Comparison of ENCODE assay signal across 12 cellular contexts in genomic region chr18:9066358-9066757, GRCh38. TPM values are rescaled to one million over a fixed set of nuclear protein-coding genes. Genes with fewer than 3 reads are reported as not detected.
DNase-seq lines count a peak whose midpoint lies in the region; ATAC-seq lines count a peak whose summit lies in the region.
"Had no signal": no experiment of that assay in that cellular context is flagged by ENCODE, and none has a peak within 500 bp of the region (broad histone marks: within the 10 kb centered on the region; RNA-seq: fewer than 3 reads in every experiment).

No MANE protein-coding gene starts in this region.

- no peak overlapping the region for H2BK5ac ChIP-seq in mesenchymal stem cell (ENCODE audit: low read depth, low read length, poor library complexity, severe bottlenecking)

- no peak overlapping the region for H2BK15ac ChIP-seq in mesenchymal stem cell (ENCODE audit: low read depth, poor library complexity, severe bottlenecking)

- no peak for DNase-seq in activated T-cell treated with anti-CD3 and anti-CD28 coated beads, Interleukin-2, amount 50 U/mL, for 72 hours
- no peak for DNase-seq in activated T-cell treated with anti-CD3 and anti-CD28 coated beads, Interleukin-2, amount 50 U/mL, for 24 hours
- DNase-seq in stimulated activated naive B cell treated with anti-CD40 and anti-IgM and Interleukin-4, amounts not matched to agents 10 μg/mL and 1 μg/mL and 100 μg/mL, for 72 hours: peak; percentile 48
- DNase-seq in mesenchymal stem cell (no peak), sciatic nerve (ENCODE audit: low spot score) (no peak), immature natural killer cell (no peak)
- DNase-seq: caudate nucleus; DND-41; NK-92 treated with Interleukin-12 subunit alpha and Interleukin-12 subunit beta, amount 100 ng/mL, for 24 hours had no signal

- no peak overlapping the region for H4K8ac ChIP-seq in mesenchymal stem cell (ENCODE audit: low read length)

- intact Hi-C loops in sciatic nerve (cut with DNase I): no loop called here

- H3K27ac ChIP-seq in mesenchymal stem cell (ENCODE audit: low read length, poor library complexity, severe bottlenecking): no peak overlapping the region

- no peaks in the 10 kb centered on the region for H3K9me3 Mint-ChIP-seq in activated T-cell treated with anti-CD3 and anti-CD28 coated beads, Interleukin-2, amount 50 U/mL, for 72 hours
- no peaks in the 10 kb centered on the region for H3K9me3 Mint-ChIP-seq in activated T-cell treated with anti-CD3 and anti-CD28 coated beads, Interleukin-2, amount 50 U/mL, for 24 hours
- peaks cover 0 to 2% of the 10 kb centered on the region in 2 donors for H3K9me3 Mint-ChIP-seq in stimulated activated naive B cell treated with anti-CD40 and anti-IgM and Interleukin-4, amounts not matched to agents 10 μg/mL and 1 μg/mL and 100 μg/mL, for 72 hours
- H3K9me3 Mint-ChIP-seq in immature natural killer cell: no peaks in the 10 kb centered on the region
- H3K9me3 Mint-ChIP-seq: T-helper 2 cell treated with Interferon-gamma antibody and Interleukin-4, amounts not matched to agents 5 μg/mL and 100 μg/mL, for 36 hours had no signal

- no peaks in the 10 kb centered on the region for H3K36me3 ChIP-seq in mesenchymal stem cell (ENCODE audit: control insufficient read depth in 1 of 2, insufficient read depth in 2 of 2, low read depth in 1 of 2, low read length in 2 of 2)

- H2BK12ac ChIP-seq in mesenchymal stem cell (ENCODE audit: low read length in 2 of 2): no peak overlapping the region

- no peak overlapping the region for H3K27ac Mint-ChIP-seq in activated T-cell treated with anti-CD3 and anti-CD28 coated beads, Interleukin-2, amount 50 U/mL, for 72 hours
- no peak overlapping the region for H3K27ac Mint-ChIP-seq in activated T-cell treated with anti-CD3 and anti-CD28 coated beads, Interleukin-2, amount 50 U/mL, for 24 hours
- peak overlapping the region; percentile 93 for H3K27ac Mint-ChIP-seq in stimulated activated naive B cell treated with anti-CD40 and anti-IgM and Interleukin-4, amounts not matched to agents 10 μg/mL and 1 μg/mL and 100 μg/mL, for 72 hours
- H3K27ac Mint-ChIP-seq in immature natural killer cell: no peak overlapping the region

- no peaks in the 10 kb centered on the region for H3K4me1 ChIP-seq in mesenchymal stem cell (ENCODE audit: control insufficient read depth, insufficient read depth, low read depth, low read length)

- no peaks in the 10 kb centered on the region for H3K27me3 ChIP-seq in mesenchymal stem cell (ENCODE audit: control insufficient read depth in 1 of 2, insufficient read depth in 1 of 2, low read length in 2 of 2)

- no peak overlapping the region for H3K9ac ChIP-seq in mesenchymal stem cell (ENCODE audit: low read length)

- H3K4me1 Mint-ChIP-seq in activated T-cell treated with anti-CD3 and anti-CD28 coated beads, Interleukin-2, amount 50 U/mL, for 72 hours (ENCODE audit: low read depth): peaks cover 37% of the 10 kb centered on the region
- H3K4me1 Mint-ChIP-seq in activated T-cell treated with anti-CD3 and anti-CD28 coated beads, Interleukin-2, amount 50 U/mL, for 24 hours (ENCODE audit: low read depth): peaks cover 14% of the 10 kb centered on the region
- H3K4me1 Mint-ChIP-seq in stimulated activated naive B cell treated with anti-CD40 and anti-IgM and Interleukin-4, amounts not matched to agents 10 μg/mL and 1 μg/mL and 100 μg/mL, for 72 hours: peaks cover 45 to 84% of the 10 kb centered on the region in 2 donors
- H3K4me1 Mint-ChIP-seq in immature natural killer cell: no peaks in the 10 kb centered on the region

- no peak overlapping the region for H3K18ac ChIP-seq in mesenchymal stem cell (ENCODE audit: low read depth in 1 of 2, low read length in 2 of 2)

- no peaks in the 10 kb centered on the region for H3K79me1 ChIP-seq in mesenchymal stem cell (replicated peaks; ENCODE audit: low read length, poor library complexity, severe bottlenecking)

- H3K4me2 ChIP-seq in mesenchymal stem cell (ENCODE audit: low read length, poor library complexity, severe bottlenecking): no peak overlapping the region

- no peak overlapping the region for H2AFZ ChIP-seq in mesenchymal stem cell (ENCODE audit: low read depth, low read length)

- H3K4ac ChIP-seq in mesenchymal stem cell (ENCODE audit: low read depth in 1 of 2, low read length in 2 of 2): no peak overlapping the region

- H3K23ac ChIP-seq in mesenchymal stem cell (ENCODE audit: low read length in 2 of 2): no peak overlapping the region

- H3K4me3 Mint-ChIP-seq in activated T-cell treated with anti-CD3 and anti-CD28 coated beads, Interleukin-2, amount 50 U/mL, for 72 hours: no peak overlapping the region
- H3K4me3 Mint-ChIP-seq in activated T-cell treated with anti-CD3 and anti-CD28 coated beads, Interleukin-2, amount 50 U/mL, for 24 hours: no peak overlapping the region
- H3K4me3 Mint-ChIP-seq in stimulated activated naive B cell treated with anti-CD40 and anti-IgM and Interleukin-4, amounts not matched to agents 10 μg/mL and 1 μg/mL and 100 μg/mL, for 72 hours: peak overlapping the region; percentile 34 to 57
- no peak overlapping the region for H3K4me3 Mint-ChIP-seq in immature natural killer cell
- H3K4me3 Mint-ChIP-seq: T-helper 2 cell treated with Interferon-gamma antibody and Interleukin-4, amounts not matched to agents 5 μg/mL and 100 μg/mL, for 36 hours had no signal

- H3K14ac ChIP-seq in mesenchymal stem cell (ENCODE audit: low read length in 2 of 2): no peak overlapping the region

- ATAC-seq in activated T-cell treated with anti-CD3 and anti-CD28 coated beads, Interleukin-2, amount 50 U/mL, for 72 hours (replicated peaks in 1 of 2): peak; percentile 43 to 76
- peak; percentile 30 for ATAC-seq in GM21825 (IDR thresholded peaks at IDR 0.05; ENCODE audit: unreplicated experiment)
- peak; percentile 29 for ATAC-seq in HG03378 (IDR thresholded peaks at IDR 0.05; ENCODE audit: unreplicated experiment)
- ATAC-seq in stimulated activated naive B cell treated with anti-CD40 and anti-IgM and Interleukin-4, amounts not matched to agents 10 μg/mL and 1 μg/mL and 100 μg/mL, for 72 hours (replicated peaks): peak; percentile 61 to 66
- ATAC-seq in sciatic nerve: no peak

- no peaks in the 10 kb centered on the region for H3K27me3 Mint-ChIP-seq in activated T-cell treated with anti-CD3 and anti-CD28 coated beads, Interleukin-2, amount 50 U/mL, for 72 hours (ENCODE audit: low read depth)
- H3K27me3 Mint-ChIP-seq in activated T-cell treated with anti-CD3 and anti-CD28 coated beads, Interleukin-2, amount 50 U/mL, for 24 hours: no peaks in the 10 kb centered on the region
- no peaks in the 10 kb centered on the region for H3K27me3 Mint-ChIP-seq in stimulated activated naive B cell treated with anti-CD40 and anti-IgM and Interleukin-4, amounts not matched to agents 10 μg/mL and 1 μg/mL and 100 μg/mL, for 72 hours
- H3K27me3 Mint-ChIP-seq in immature natural killer cell (ENCODE audit: low read depth in 3 of 3): peaks cover 0 to 2% (median 0%) of the 10 kb centered on the region in 3 donors

- H4K91ac ChIP-seq in mesenchymal stem cell (ENCODE audit: low read length): no peak overlapping the region

- H2BK120ac ChIP-seq in mesenchymal stem cell (ENCODE audit: low read depth, low read length): no peak overlapping the region

- no peak overlapping the region for H2AK5ac ChIP-seq in mesenchymal stem cell (ENCODE audit: low read length, severe bottlenecking)

- WGBS in mesenchymal stem cell: 90% methylated on average over 4 of the region's 4 CpGs

- peaks cover 0 to 3% of the 10 kb centered on the region in 2 donors for H3K36me3 Mint-ChIP-seq in activated T-cell treated with anti-CD3 and anti-CD28 coated beads, Interleukin-2, amount 50 U/mL, for 72 hours (ENCODE audit: insufficient read depth in 2 of 2)
- H3K36me3 Mint-ChIP-seq in activated T-cell treated with anti-CD3 and anti-CD28 coated beads, Interleukin-2, amount 50 U/mL, for 24 hours (ENCODE audit: low read depth): no peaks in the 10 kb centered on the region
- H3K36me3 Mint-ChIP-seq in stimulated activated naive B cell treated with anti-CD40 and anti-IgM and Interleukin-4, amounts not matched to agents 10 μg/mL and 1 μg/mL and 100 μg/mL, for 72 hours: peaks cover 0 to 4% of the 10 kb centered on the region in 2 donors
- H3K36me3 Mint-ChIP-seq in immature natural killer cell: no peaks in the 10 kb centered on the region

- no peaks in the 10 kb centered on the region for H3K9me3 ChIP-seq in mesenchymal stem cell (ENCODE audit: control insufficient read depth, low read length)

- H3K4me3 ChIP-seq in mesenchymal stem cell (ENCODE audit: insufficient read depth in 1 of 2, low read depth in 1 of 2, low read length in 2 of 2): no peak overlapping the region

RNA-seq across cellular contexts. Expression of gene NDUFV2, which starts 36.1 kb away (rescaled TPM):
- total RNA-seq in activated T-cell treated with anti-CD3 and anti-CD28 coated beads, Interleukin-2, amount 50 U/mL, for 72 hours: 100 to 1,000 TPM; 394 to 497 TPM
- polyA plus RNA-seq in mesenchymal stem cell (2013, experiment 1 of 2): 241 TPM
- 246 TPM for polyA plus RNA-seq in mesenchymal stem cell (2013, experiment 2 of 2)
- 87.7 TPM for total RNA-seq in sciatic nerve
- 100 to 1,000 TPM in 2 of 3 donors, 10 to 100 TPM in 1; 88.7 to 155 (median 115) TPM for polyA plus RNA-seq in immature natural killer cell

Comparison
In these comparisons a context has a peak if more than half of its experiments do, and no peak if none do; other contexts are left out.
1. H3K4me3 Mint-ChIP-seq: peak in stimulated activated naive B cell treated with anti-CD40 and anti-IgM and Interleukin-4, amounts not matched to agents 10 μg/mL and 1 μg/mL and 100 μg/mL, for 72 hours (2 of 2); none in activated T-cell treated with anti-CD3 and anti-CD28 coated beads, Interleukin-2, amount 50 U/mL, for 72 hours (0 of 2), activated T-cell treated with anti-CD3 and anti-CD28 coated beads, Interleukin-2, amount 50 U/mL, for 24 hours (single experiment) and immature natural killer cell (0 of 5).